In genomic region chr18:13223341-13224148, GRCh38 we compare ENCODE assay signal across 14 cellular contexts. TPM values are rescaled to one million over a fixed set of nuclear protein-coding genes. Genes with fewer than 3 reads are reported as not detected.
DNase-seq lines count a peak whose midpoint lies in the region; ATAC-seq, FAIRE-seq and TF ChIP-seq lines count a peak whose summit lies in the region.
"Had no signal": no experiment of that assay in that cellular context is flagged by ENCODE, and none has a peak within 500 bp of the region (broad histone marks: within the 10 kb centered on the region; RNA-seq: fewer than 3 reads in every experiment).

No MANE protein-coding gene starts in this region.

- H3F3A ChIP-seq in smooth muscle cell (ENCODE audit: low read depth): peaks cover 25% of the 10 kb centered on the region

- H3K36me3 ChIP-seq in HEK293 (ENCODE audit: control insufficient read depth in 2 of 2, insufficient read depth in 1 of 2, low read length in 2 of 2) (no peaks in the 10 kb centered on the region), GM12878 (ENCODE audit: control insufficient read depth in 2 of 2, insufficient read depth in 2 of 2, low read length in 1 of 2) (no peaks in the 10 kb centered on the region), kidney (ENCODE audit: control insufficient read depth in 1 of 2, insufficient read depth in 2 of 2, low read length in 2 of 2) (no peaks in the 10 kb centered on the region), smooth muscle cell (ENCODE audit: low read depth) (no peaks in the 10 kb centered on the region), Caco-2 (ENCODE audit: control insufficient read depth, insufficient read depth, low read length) (no peaks in the 10 kb centered on the region)
- H3K36me3 ChIP-seq: neutrophil had no signal

- H3K27ac ChIP-seq in HEK293 (ENCODE audit: extremely low read depth, low read depth, low read length) (peak overlapping the region; percentile 93), GM12878 (ENCODE audit: control insufficient read depth, insufficient read depth) (no peak overlapping the region), kidney (ENCODE audit: low read depth in 2 of 2, low read length in 2 of 2) (peak overlapping the region; percentile 45 to 50), smooth muscle cell (ENCODE audit: low read depth) (no peak overlapping the region)
- H3K27ac ChIP-seq: neutrophil had no signal

- no peak for TF ChIP-seq EP300 in GM12878 (IDR thresholded peaks at IDR 0.05; ENCODE audit: borderline replicate concordance in 1 of 2, control insufficient read depth in 1 of 2, low read depth in 2 of 2, low read length in 2 of 2)

- H3K4me2 ChIP-seq in GM12878 (ENCODE audit: control insufficient read depth, insufficient read depth) (no peak overlapping the region), smooth muscle cell (peak overlapping the region; percentile 89)

- no peak overlapping the region for H3K9ac ChIP-seq in GM12878 (ENCODE audit: control insufficient read depth, insufficient read depth, low read length)
- H3K9ac ChIP-seq in kidney (ENCODE audit: low read length in 2 of 2): no peak overlapping the region
- H3K9ac ChIP-seq in smooth muscle cell (ENCODE audit: low read depth): no peak overlapping the region

- CTCF ChIA-PET in HEK293 (lab: Yijun Ruan, JAX) (interaction anchor here (0.6 to 0.9 kb wide), 2 partner anchors 64 to 127 kb away, joined by 3 read pairs; no protein-coding TSS in a partner anchor), GM12878 (lab: Yijun Ruan, JAX) (no interaction called here), Caco-2 (lab: Charles Lee) (no interaction called here)

- RAD21 ChIA-PET in GM12878 (lab: Charles Lee; ENCODE audit: unreplicated experiment): no interaction called here

- H3K4me3 ChIP-seq in HEK293 (ENCODE audit: low read depth, low read length): no peak overlapping the region
- no peak overlapping the region for H3K4me3 ChIP-seq in GM12878
- H3K4me3 ChIP-seq in kidney (ENCODE audit: low read length in 2 of 2): no peak overlapping the region
- H3K4me3 ChIP-seq in smooth muscle cell: no peak overlapping the region
- no peak overlapping the region for H3K4me3 ChIP-seq in Caco-2 (ENCODE audit: low read depth, low read length)

- WGBS in GM12878 (ENCODE audit: insufficient coverage, insufficient replicate concordance, low lambda C conversion rate, missing lambda C conversion rate): 32% methylated on average over 13 of the region's 13 CpGs
- WGBS in smooth muscle cell (ENCODE audit: low lambda C conversion rate): 77% methylated on average over 13 of the region's 13 CpGs

- TF ChIP-seq RAD21 in GM12878 (IDR thresholded peaks at IDR 0.05; ENCODE audit: insufficient read depth, low read depth, low read length): no peak

- POLR2A ChIA-PET in HEK293 (lab: Yijun Ruan, JAX) (interaction anchor here (0.6 to 2.0 kb wide), 2 partner anchors 7 to 301 kb away, joined by 4 to 6 read pairs; no protein-coding TSS in a partner anchor), GM12878 (lab: Charles Lee) (no interaction called here), Caco-2 (lab: Charles Lee) (no interaction called here)

- TF ChIP-seq CTCF in HEK293 (tag by site-specific recombination; IDR thresholded peaks at IDR 0.05) (no peak), GM12878 (IDR thresholded peaks at IDR 0.05 in 2 of 3, conservative IDR thresholded peaks at IDR 0.05 in 1 of 3; ENCODE audit: control insufficient read depth in 2 of 3, extremely low read depth in 1 of 3, insufficient read depth in 1 of 3, low read depth in 3 of 3, low read length in 3 of 3) (no peak), kidney (IDR thresholded peaks at IDR 0.05; ENCODE audit: borderline replicate concordance, extremely low read depth, insufficient read depth) (no peak), smooth muscle cell (IDR thresholded peaks at IDR 0.05; ENCODE audit: borderline replicate concordance, insufficient read depth, poor library complexity, severe bottlenecking) (no peak), Caco-2 (IDR thresholded peaks at IDR 0.05; ENCODE audit: insufficient read depth in 1 of 2, low read depth in 1 of 2, low read length in 1 of 2, severe bottlenecking in 1 of 2, unreplicated experiment in 1 of 2) (no peak)

- no peaks in the 10 kb centered on the region for H3K36me3 Mint-ChIP-seq in stimulated activated naive B cell treated with anti-CD40 and anti-IgM and Interleukin-4, amounts not matched to agents 10 μg/mL and 1 μg/mL and 100 μg/mL, for 72 hours
- no peaks in the 10 kb centered on the region for H3K36me3 Mint-ChIP-seq in Caco-2 (ENCODE audit: insufficient read depth, unreplicated experiment)

- no peak overlapping the region for H3K4me3 Mint-ChIP-seq in stimulated activated naive B cell treated with anti-CD40 and anti-IgM and Interleukin-4, amounts not matched to agents 10 μg/mL and 1 μg/mL and 100 μg/mL, for 72 hours
- no peak overlapping the region for H3K4me3 Mint-ChIP-seq in Caco-2 (ENCODE audit: unreplicated experiment)

- no peak for TF ChIP-seq POLR2A in GM12878 (IDR thresholded peaks at IDR 0.05; ENCODE audit: low read depth, low read length)

- peaks cover 5 to 7% of the 10 kb centered on the region in 2 experiments for H3K27me3 ChIP-seq in GM12878 (replicated peaks in 1 of 2; ENCODE audit: control insufficient read depth in 2 of 2, insufficient read depth in 2 of 2, low read length in 1 of 2)
- no peaks in the 10 kb centered on the region for H3K27me3 ChIP-seq in smooth muscle cell (ENCODE audit: low read depth)
- peaks cover 5% of the 10 kb centered on the region for H3K27me3 ChIP-seq in Caco-2 (replicated peaks; ENCODE audit: control insufficient read depth, insufficient read depth, low read length)

- in situ Hi-C loops in GM12878 (cut with MboI): no loop called here

- H3K4me1 ChIP-seq in HEK293 (ENCODE audit: control insufficient read depth, insufficient read depth, low read length) (peaks cover 49% of the 10 kb centered on the region), GM12878 (ENCODE audit: control insufficient read depth, insufficient read depth, low read length) (no peaks in the 10 kb centered on the region), kidney (ENCODE audit: control insufficient read depth in 1 of 2, insufficient read depth in 1 of 2, low read depth in 1 of 2, low read length in 2 of 2) (peaks cover 28 to 34% of the 10 kb centered on the region in 2 donors), smooth muscle cell (ENCODE audit: low read depth) (peaks cover 32% of the 10 kb centered on the region), Caco-2 (peaks cover 1% of the 10 kb centered on the region)

- DNase-seq in GM12878 (ENCODE audit: low read depth, low spot score): no peak
- DNase-seq in kidney: no peak
- no peak for DNase-seq in smooth muscle cell (lab: John Stamatoyannopoulos, UW; ENCODE audit: unreplicated experiment)
- no peak for DNase-seq in stimulated activated naive B cell treated with anti-CD40 and anti-IgM and Interleukin-4, amounts not matched to agents 10 μg/mL and 1 μg/mL and 100 μg/mL, for 72 hours
- DNase-seq in OCI-M1 (lab: John Stamatoyannopoulos, UW): no peak
- DNase-seq in Caco-2: no peak
- DNase-seq in NK-92 (lab: John Stamatoyannopoulos, UW; ENCODE audit: unreplicated experiment): no peak
- DNase-seq: activated CD4-positive, alpha-beta T cell treated with anti-CD3 and anti-CD28 coated beads for 1 hour; activated naive CD4-positive, alpha-beta T cell treated with Interleukin-2 at 50 U/mL for 16 hours; CD8-positive, alpha-beta T cell; effector CD4-positive, alpha-beta T cell had no signal

- no peaks in the 10 kb centered on the region for H3K9me3 Mint-ChIP-seq in stimulated activated naive B cell treated with anti-CD40 and anti-IgM and Interleukin-4, amounts not matched to agents 10 μg/mL and 1 μg/mL and 100 μg/mL, for 72 hours
- H3K9me3 Mint-ChIP-seq in Caco-2 (ENCODE audit: unreplicated experiment): no peaks in the 10 kb centered on the region
- H3K9me3 Mint-ChIP-seq: CD8-positive, alpha-beta T cell had no signal

- intact Hi-C loops in GM12878 (cut with micrococcal nuclease; ENCODE audit: unreplicated experiment) (loop anchor here (10.0 kb wide), 1 partner anchor 51 kb away; no protein-coding TSS in a partner anchor), kidney (cut with DNase I) (no loop called here), Caco-2 (cut with micrococcal nuclease; ENCODE audit: unreplicated experiment) (loop anchor here (10.0 kb wide), 1 partner anchor 61 kb away; no protein-coding TSS in a partner anchor)

- no peaks in the 10 kb centered on the region for H4K20me1 ChIP-seq in GM12878 (ENCODE audit: control insufficient read depth, insufficient read depth)
- peaks cover 61% of the 10 kb centered on the region for H4K20me1 ChIP-seq in smooth muscle cell (ENCODE audit: low read depth)

- peak; percentile 47 for ATAC-seq in GM12878
- no peak for ATAC-seq in stimulated activated naive B cell treated with anti-CD40 and anti-IgM and Interleukin-4, amounts not matched to agents 10 μg/mL and 1 μg/mL and 100 μg/mL, for 72 hours (replicated peaks)
- ATAC-seq: CD8-positive, alpha-beta T cell had no signal

- H3K79me2 ChIP-seq in GM12878 (ENCODE audit: control insufficient read depth, insufficient read depth, low read length) (no peaks in the 10 kb centered on the region), smooth muscle cell (ENCODE audit: low read depth) (peaks cover 84% of the 10 kb centered on the region)

- H3K9me3 ChIP-seq in HEK293 (ENCODE audit: control insufficient read depth, insufficient read depth, low read depth, low read length) (no peaks in the 10 kb centered on the region), GM12878 (replicated peaks; ENCODE audit: control insufficient read depth, insufficient read depth, low read length) (no peaks in the 10 kb centered on the region), kidney (ENCODE audit: control insufficient read depth in 1 of 2, low read length in 2 of 2) (no peaks in the 10 kb centered on the region), smooth muscle cell (replicated peaks; ENCODE audit: low read depth) (no peaks in the 10 kb centered on the region), Caco-2 (no peaks in the 10 kb centered on the region)
- H3K9me3 ChIP-seq: neutrophil had no signal

- peaks cover 37 to 38% of the 10 kb centered on the region in 2 donors for H3K27me3 Mint-ChIP-seq in stimulated activated naive B cell treated with anti-CD40 and anti-IgM and Interleukin-4, amounts not matched to agents 10 μg/mL and 1 μg/mL and 100 μg/mL, for 72 hours
- H3K27me3 Mint-ChIP-seq in Caco-2 (ENCODE audit: insufficient read depth, unreplicated experiment): peaks cover 24% of the 10 kb centered on the region

- H2AFZ ChIP-seq in GM12878 (ENCODE audit: control insufficient read depth, low read depth, low read length) (no peak overlapping the region), smooth muscle cell (ENCODE audit: low read depth) (no peak overlapping the region)

- peaks cover 4 to 41% of the 10 kb centered on the region in 2 donors for H3K4me1 Mint-ChIP-seq in stimulated activated naive B cell treated with anti-CD40 and anti-IgM and Interleukin-4, amounts not matched to agents 10 μg/mL and 1 μg/mL and 100 μg/mL, for 72 hours
- H3K4me1 Mint-ChIP-seq in Caco-2 (ENCODE audit: low read depth, unreplicated experiment): no peaks in the 10 kb centered on the region

- FAIRE-seq in GM12878 (lab: Jason Lieb, UNC) (no peak), kidney (lab: Jason Lieb, UNC) (no peak)
- FAIRE-seq: GM12892 had no signal

- BruUV-seq in GM12878 (replicated peaks; lab: Mats Ljungman, UMichigan): no TSS peak
- BruUV-seq in Caco-2 (replicated peaks; lab: Mats Ljungman, UMichigan): no TSS peak

- no peak overlapping the region for H3K27ac Mint-ChIP-seq in stimulated activated naive B cell treated with anti-CD40 and anti-IgM and Interleukin-4, amounts not matched to agents 10 μg/mL and 1 μg/mL and 100 μg/mL, for 72 hours
- H3K27ac Mint-ChIP-seq in Caco-2 (ENCODE audit: unreplicated experiment): no peak overlapping the region

- SMC1A ChIA-PET in GM12878 (lab: Charles Lee; ENCODE audit: uncharacterized antibody, unreplicated experiment): interaction anchor here (1.0 kb wide), 1 partner anchor 66 kb away, joined by 3 read pairs; no protein-coding TSS in a partner anchor

RNA-seq across cellular contexts. Expression of gene LDLRAD4, which starts 5.0 kb away (rescaled TPM):
- total RNA-seq in GM12878 (2013; cell fraction: nucleolus; rRNA removed): 159 and 169 TPM in 2 replicates
- total RNA-seq in GM12878 (2014; rRNA removed): 12.2 and 15.7 TPM in 2 replicates
- 9.9 and 11.7 TPM in 2 replicates for total RNA-seq in GM12878 (2014; rRNA removed; fragmentation: Illumina TruSeq; extraction: Trizol)
- 11.9 and 12.8 TPM in 2 replicates for total RNA-seq in GM12878 (2021)
- polyA plus RNA-seq in GM12878 (2011; ENCODE audit: low read depth): 12.0 TPM
- polyA plus RNA-seq in GM12878 (2011; rRNA removed): 8.9 and 10.6 TPM in 2 replicates
- 10.4 and 15.4 TPM in 2 replicates for polyA plus RNA-seq in GM12878 (2011; cell fraction: cytosol; rRNA removed)
- polyA plus RNA-seq in GM12878 (2011; cell fraction: nucleus; rRNA removed): 13.5 and 15.0 TPM in 2 replicates
- polyA plus RNA-seq in GM12878 (2012): 29.7 and 31.1 TPM in 2 replicates
- polyA plus RNA-seq in GM12878 (2014; fragmentation: Illumina TruSeq; extraction: Trizol): 5.5 and 5.8 TPM in 2 replicates
- polyA plus RNA-seq in GM12878 (2014; fragmentation: Nextera tagmentation; extraction: Ambion mirVana): 1 to 10 TPM; 2.7 to 4.0 TPM
- 13.0 and 14.6 TPM in 2 replicates for polyA plus RNA-seq in GM12878 (2014; rRNA removed)
- polyA plus RNA-seq in GM12878 (2016; fragmentation: Nextera tagmentation; extraction: Ambion mirVana): 10 to 100 TPM; 15.5 to 16.8 TPM
- polyA minus RNA-seq in GM12878 (2011; rRNA and poly(A)+ RNA removed): 12.5 and 20.3 TPM in 2 replicates
- 5.4 and 6.7 TPM in 2 replicates for polyA minus RNA-seq in GM12878 (2011; cell fraction: cytosol; rRNA and poly(A)+ RNA removed)
- 19.0 and 21.2 TPM in 2 replicates for polyA minus RNA-seq in GM12878 (2011; cell fraction: nucleus; rRNA and poly(A)+ RNA removed)
- 42.3 TPM for total RNA-seq in kidney
- 2.3 TPM for polyA plus RNA-seq in kidney (ENCODE audit: insufficient read depth, low read depth, low replicate concordance)
- total RNA-seq in smooth muscle cell: 36.2 and 41.1 TPM in 2 replicates
- 40.9 and 48.3 TPM in 2 replicates for polyA plus RNA-seq in smooth muscle cell
- total RNA-seq in Caco-2 (2022): 1.2 and 1.5 TPM in 2 replicates

Comparison
In these comparisons a context has a peak if more than half of its experiments do, and no peak if none do; other contexts are left out.
1. H3K27ac ChIP-seq: peak in HEK293 (single experiment) and kidney (2 of 2); none in GM12878 (single experiment) and smooth muscle cell (single experiment).